8 cellular contexts compared by ENCODE assay signal in the genomic region with DNA sequence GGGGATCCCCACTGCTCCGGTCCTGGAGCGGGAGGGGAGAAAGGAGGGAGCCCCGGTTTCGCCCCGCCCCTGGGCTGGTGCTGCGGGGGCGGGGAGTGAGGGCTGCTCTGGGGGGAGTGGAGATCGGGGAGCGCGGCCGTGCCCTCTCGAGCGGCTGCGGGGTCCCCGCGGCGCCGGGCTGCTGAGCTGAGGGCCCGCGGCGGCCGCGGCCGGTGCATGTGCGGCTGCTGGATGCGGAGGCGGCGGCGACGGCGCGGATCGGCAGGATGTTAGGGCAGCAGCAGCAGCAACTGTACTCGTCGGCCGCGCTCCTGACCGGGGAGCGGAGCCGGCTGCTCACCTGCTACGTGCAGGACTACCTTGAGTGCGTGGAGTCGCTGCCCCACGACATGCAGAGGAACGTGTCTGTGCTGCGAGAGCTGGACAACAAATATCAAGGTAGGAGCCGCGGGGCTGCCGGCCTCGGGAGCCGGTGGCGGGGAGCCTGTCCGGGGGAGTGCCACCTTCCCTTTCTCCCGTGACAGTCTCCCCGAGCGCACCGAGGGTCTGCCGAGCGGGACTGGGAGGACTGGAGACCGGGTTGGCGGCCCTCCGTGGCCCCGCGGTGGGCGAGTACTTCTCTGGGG. TPM values are rescaled to one million over a fixed set of nuclear protein-coding genes. Genes with fewer than 3 reads are reported as not detected.
DNase-seq lines count a peak whose midpoint lies in the region; TF ChIP-seq lines count a peak whose summit lies in the region.

A gene with protein sequence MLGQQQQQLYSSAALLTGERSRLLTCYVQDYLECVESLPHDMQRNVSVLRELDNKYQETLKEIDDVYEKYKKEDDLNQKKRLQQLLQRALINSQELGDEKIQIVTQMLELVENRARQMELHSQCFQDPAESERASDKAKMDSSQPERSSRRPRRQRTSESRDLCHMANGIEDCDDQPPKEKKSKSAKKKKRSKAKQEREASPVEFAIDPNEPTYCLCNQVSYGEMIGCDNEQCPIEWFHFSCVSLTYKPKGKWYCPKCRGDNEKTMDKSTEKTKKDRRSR (plus strand): TSS at position 129 of the 626 bp plus-strand sequence. CDS start 138 bp downstream, at position 267.

- H3K79me2 ChIP-seq in H9 (ENCODE audit: insufficient read depth, low read length), result peaks cover 5% of the 10 kb centered on the region; the same call in 1 of the 2 replicates
- peaks cover 5% of the 10 kb centered on the region for H3K79me2 ChIP-seq in mesendoderm (ENCODE audit: control insufficient read depth, insufficient read depth, low read length)

- H2BK20ac ChIP-seq in H9 (ENCODE audit: low read depth, low read length, poor library complexity, severe bottlenecking), result no peak within 1 kb of the TSS

- no peaks in the 10 kb centered on the region for H4K20me1 ChIP-seq in H9 (ENCODE audit: control insufficient read depth, insufficient read depth, insufficient read length)

- WGBS in H9 (ENCODE audit: extremely low coverage, insufficient read length, low lambda C conversion rate), result no CpG with 5 or more reads among the region's 65 CpGs
- 0% methylated on average over 65 of the region's 65 CpGs for WGBS in ectodermal cell, 2 experiments
- WGBS in mesendoderm (ENCODE audit: extremely low coverage, insufficient coverage, low lambda C conversion rate), result no CpG with 5 or more reads among the region's 65 CpGs
- 1% methylated on average over 19 of the region's 65 CpGs; no CpG with 5 or more reads in 1 of the 2 donors for WGBS in testis, 2 donors

- H3K9me3 Mint-ChIP-seq in H9, result no peaks in the 10 kb centered on the region

- peak within 1 kb of the TSS; percentile 84 to 99 (median 99); a peak in 5 of 7 replicates for H3K27ac Mint-ChIP-seq in H9

- peaks cover 13 to 18% of the 10 kb centered on the region in 2 experiments for H3K4me1 Mint-ChIP-seq in H9

- no peak within 1 kb of the TSS for H3K23ac ChIP-seq in H9 (ENCODE audit: insufficient read length, low read depth, low read length)
- H3K23ac ChIP-seq in mesendoderm (ENCODE audit: low read length), result peak within 1 kb of the TSS; percentile 15

- no peak within 1 kb of the TSS for H4K8ac ChIP-seq in H9 (replicated peaks; ENCODE audit: insufficient read length, low read depth, low read length)
- no peak within 1 kb of the TSS for H4K8ac ChIP-seq in mesendoderm (ENCODE audit: low read depth, low read length)

- no peak within 1 kb of the TSS for H2BK120ac ChIP-seq in H9 (ENCODE audit: low read depth, low read length, poor library complexity, severe bottlenecking)
- peak within 1 kb of the TSS; percentile 69 for H2BK120ac ChIP-seq in mesendoderm (ENCODE audit: low read depth, low read length)

- intact Hi-C loops in testis (cut with DNase I; ENCODE audit: low total_unique reads), result loop anchor here (5.0 kb wide), 1 partner anchor 152 kb away; a partner anchor contains a TSS

- peak; percentile 81 for DNase-seq in ELR (ENCODE audit: low read depth)
- no peak for DNase-seq in H9
- DNase-seq in Kasumi-1 (lab: John Stamatoyannopoulos, UW), result peak; percentile 74 to 75
- peak; percentile 68 for DNase-seq in SW480 (ENCODE audit: low spot score)
- DNase-seq in mesendoderm, result peak; percentile 77
- DNase-seq in testis, result peak; percentile 84

- H4K5ac ChIP-seq in H9 (ENCODE audit: insufficient read length, low read depth, low read length) (no peak within 1 kb of the TSS), mesendoderm (ENCODE audit: low read length) (no peak within 1 kb of the TSS)

- H3K4me1 ChIP-seq in H9 (ENCODE audit: insufficient read depth, low read length), result no peaks in the 10 kb centered on the region; the same call in 1 of the 2 replicates
- H3K4me1 ChIP-seq in ectodermal cell (ENCODE audit: control insufficient read depth, insufficient read depth, low read length), result peaks cover 13% of the 10 kb centered on the region
- peaks cover 3% of the 10 kb centered on the region for H3K4me1 ChIP-seq in mesendoderm (ENCODE audit: control insufficient read depth, low read depth, low read length)
- H3K4me1 ChIP-seq in testis, result peaks cover 21% of the 10 kb centered on the region

- no peak within 1 kb of the TSS for H2AFZ ChIP-seq in H9 (ENCODE audit: low read length)

- H3K4ac ChIP-seq in H9 (ENCODE audit: low read depth, low read length), result no peak within 1 kb of the TSS
- H3K4ac ChIP-seq in mesendoderm (ENCODE audit: low read depth, low read length), result peak within 1 kb of the TSS; percentile 89

- H2BK15ac ChIP-seq in H9 (ENCODE audit: low read depth, low read length) (no peak within 1 kb of the TSS), mesendoderm (replicated peaks; ENCODE audit: low read depth) (no peak within 1 kb of the TSS)

- TF ChIP-seq CTCF in 22Rv1 (IDR thresholded peaks at IDR 0.05) (no peak), H9 (conservative IDR thresholded peaks at IDR 0.05) (no peak), testis (IDR thresholded peaks at IDR 0.05) (no peak)

- H3K4me2 ChIP-seq in H9 (ENCODE audit: insufficient read depth, insufficient read length, low read length) (peak within 1 kb of the TSS; percentile 95), mesendoderm (ENCODE audit: low read length) (peak within 1 kb of the TSS; percentile 92)

- no peak within 1 kb of the TSS for H3T11ph ChIP-seq in H9 (ENCODE audit: low read length)

- no peak within 1 kb of the TSS for H4K91ac ChIP-seq in H9 (ENCODE audit: insufficient read length, low read depth, low read length)

- H3K79me1 ChIP-seq in H9 (ENCODE audit: insufficient read depth, low read depth, low read length, poor library complexity, severe bottlenecking) (no peaks in the 10 kb centered on the region), mesendoderm (ENCODE audit: low read length) (peaks cover 4% of the 10 kb centered on the region)

- no peaks in the 10 kb centered on the region for H3K36me3 ChIP-seq in ectodermal cell (ENCODE audit: control insufficient read depth, insufficient read depth, low read length)
- no peaks in the 10 kb centered on the region for H3K36me3 ChIP-seq in mesendoderm (ENCODE audit: control insufficient read depth, insufficient read depth, low read length)
- no peaks in the 10 kb centered on the region for H3K36me3 ChIP-seq in testis (ENCODE audit: low read depth, missing control alignments)

- peak within 1 kb of the TSS; percentile 97 for H3K27ac ChIP-seq in 22Rv1
- peak within 1 kb of the TSS; percentile 6 for H3K27ac ChIP-seq in H9 (ENCODE audit: insufficient read length, low read depth, low read length)
- H3K27ac ChIP-seq in ectodermal cell (ENCODE audit: insufficient read depth, low read depth, low read length, poor library complexity, severe bottlenecking), result peak within 1 kb of the TSS; percentile 88
- H3K27ac ChIP-seq in mesendoderm (ENCODE audit: low read depth, low read length), result peak within 1 kb of the TSS; percentile 100
- peak within 1 kb of the TSS; percentile 97 to 99 for H3K27ac ChIP-seq in testis

- H3K56ac ChIP-seq in H9 (ENCODE audit: insufficient read length, low read depth, low read length), result no peak within 1 kb of the TSS
- H3K56ac ChIP-seq in mesendoderm (ENCODE audit: low read length), result peak within 1 kb of the TSS; percentile 96

- H3K27me3 ChIP-seq in H9 (ENCODE audit: insufficient read depth, low read length) (no peaks in the 10 kb centered on the region), ectodermal cell (ENCODE audit: control insufficient read depth, insufficient read depth, low read length, poor library complexity, severe bottlenecking) (no peaks in the 10 kb centered on the region), mesendoderm (ENCODE audit: insufficient read depth, low read length, poor library complexity) (no peaks in the 10 kb centered on the region), testis (no peaks in the 10 kb centered on the region)

- peak within 1 kb of the TSS; percentile 81 for H3K14ac ChIP-seq in H9 (ENCODE audit: insufficient read depth, low read length)

- H2BK5ac ChIP-seq in H9 (ENCODE audit: insufficient read length, low read length), result no peak within 1 kb of the TSS
- peak within 1 kb of the TSS; percentile 77 for H2BK5ac ChIP-seq in mesendoderm (ENCODE audit: low read length)

- H3K4me3 ChIP-seq in ectodermal cell (ENCODE audit: insufficient read depth, low read depth, low read length), result peak within 1 kb of the TSS; percentile 98
- peak within 1 kb of the TSS; percentile 91 for H3K4me3 ChIP-seq in mesendoderm (ENCODE audit: low read length)
- peak within 1 kb of the TSS; percentile 91 to 94 for H3K4me3 ChIP-seq in testis

- no peaks in the 10 kb centered on the region for H3K27me3 Mint-ChIP-seq in H9 (ENCODE audit: low read depth)

- H3K18ac ChIP-seq in H9 (ENCODE audit: insufficient read length, low read depth, low read length) (peak within 1 kb of the TSS; percentile 72), mesendoderm (ENCODE audit: low read length) (peak within 1 kb of the TSS; percentile 94)

- peaks cover 9% of the 10 kb centered on the region for H3K23me2 ChIP-seq in H9 (ENCODE audit: insufficient read length, low read depth, low read length, poor library complexity, severe bottlenecking)

- TF ChIP-seq POLR2A in testis (IDR thresholded peaks at IDR 0.05), result no peak

- H3K9me3 ChIP-seq in H9 (ENCODE audit: control insufficient read depth, low read depth, low read length), result no peaks in the 10 kb centered on the region
- H3K9me3 ChIP-seq in ectodermal cell (ENCODE audit: control insufficient read depth, low read length), result no peaks in the 10 kb centered on the region
- no peaks in the 10 kb centered on the region for H3K9me3 ChIP-seq in testis

- no peak within 1 kb of the TSS for H2AK5ac ChIP-seq in H9 (ENCODE audit: insufficient read length, low read length)
- no peak within 1 kb of the TSS for H2AK5ac ChIP-seq in mesendoderm (ENCODE audit: low read length)

- H3K4me3 Mint-ChIP-seq in H9, result peak within 1 kb of the TSS; percentile 94 to 95

- peaks cover 0 to 1% (median 1%) of the 10 kb centered on the region in 3 experiments; a peak in 3 of 7 replicates for H3K36me3 Mint-ChIP-seq in H9 (ENCODE audit: insufficient read depth in 1 of 3, low read depth in 3 of 3)

- H3K9ac ChIP-seq in H9 (ENCODE audit: extremely low read depth, insufficient read length, low read length) (peak within 1 kb of the TSS; percentile 60), mesendoderm (ENCODE audit: low read length) (peak within 1 kb of the TSS; percentile 93)

- H2BK12ac ChIP-seq in H9 (ENCODE audit: insufficient read length, low read depth, low read length), result no peak within 1 kb of the TSS

RNA-seq across cellular contexts. Expression of the gene that starts here (rescaled TPM):
- total RNA-seq in H9 (2021) (16.9 and 18.6 TPM in 2 replicates), testis (10 to 100 TPM; 47.2 to 47.3 TPM)
- polyA plus RNA-seq in ectodermal cell (2013, experiment 1 of 4), result 34.3 TPM
- 27.5 TPM for polyA plus RNA-seq in ectodermal cell (2013, experiment 2 of 4)
- 25.7 TPM for polyA plus RNA-seq in ectodermal cell (2013, experiment 3 of 4)
- 27.1 TPM for polyA plus RNA-seq in ectodermal cell (2013, experiment 4 of 4)
- polyA plus RNA-seq in mesendoderm (2013, experiment 1 of 2), result 17.0 TPM
- polyA plus RNA-seq in mesendoderm (2013, experiment 2 of 2), result 19.0 TPM
- 38.0 TPM for polyA plus RNA-seq in testis (ENCODE audit: insufficient read depth, low read depth, low replicate concordance)

Comparison
In these comparisons a context has a peak if more than half of its experiments do, and no peak if none do; other contexts are left out.
1. H3K27ac ChIP-seq: peak in every context shown above with its lines; median percentile 100 in mesendoderm; 98 in testis; 97 in 22Rv1; 88 in ectodermal cell; 6 in H9.